In genomic region chr14:22929848-22930364, GRCh38 we compare ENCODE assay signal across 8 cellular contexts. TPM values are rescaled to one million over a fixed set of nuclear protein-coding genes. Genes with fewer than 3 reads are reported as not detected.
DNase-seq lines count a peak whose midpoint lies in the region; ATAC-seq and TF ChIP-seq lines count a peak whose summit lies in the region.

No MANE protein-coding gene starts in this region.

- dilution Hi-C loops in mammary epithelial cell (cut with HindIII; ENCODE audit: low sequenced_read_pairs) = no loop called here

- TF ChIP-seq CTCF in AG04450 (IDR thresholded peaks at IDR 0.05; ENCODE audit: low read depth, low read length) = no peak
- no peak for TF ChIP-seq CTCF in mammary epithelial cell (conservative IDR thresholded peaks at IDR 0.05 in 1 of 2, IDR thresholded peaks at IDR 0.05 in 1 of 2; ENCODE audit: extremely low read depth in 1 of 2, insufficient read depth in 1 of 2, low read depth in 1 of 2, low read length in 2 of 2)
- TF ChIP-seq CTCF in WTC11 (IDR thresholded peaks at IDR 0.05) = no peak

- H3K9me3 Mint-ChIP-seq in WTC11 = no peaks in the 10 kb centered on the region

- peak overlapping the region; percentile 48 for H3K9ac ChIP-seq in mammary epithelial cell (ENCODE audit: insufficient read depth, low read length)

- H3K27ac Mint-ChIP-seq in WTC11 = no peak overlapping the region

- POLR2A ChIA-PET in AG04450 (lab: Yijun Ruan, JAX) = interaction anchor here (0.7 to 2.0 kb wide), 14 partner anchors 9 to 165 kb away, joined by 3 to 12 read pairs (median 4); partner anchors contain the start of genes ACIN1, AJUBA, C14orf119 and RBM23
- POLR2A ChIA-PET in WTC11 (lab: Charles Lee) = interaction anchor here (0.5 to 2.3 kb wide), 15 partner anchors 11 to 377 kb away, joined by 3 to 18 read pairs (median 3); partner anchors contain the start of genes AJUBA, BCL2L2, CDH24 and HAUS4

- DNase-seq in AG04450 (ENCODE audit: low read depth, low spot score) = no peak
- DNase-seq in mammary epithelial cell = no peak
- DNase-seq in HK-2 (ENCODE audit: unreplicated experiment) = no peak
- DNase-seq in medulla oblongata (ENCODE audit: extremely low spot score) = no peak
- DNase-seq in stimulated activated CD4-positive, alpha-beta T cell treated with anti-CD3 and anti-CD28 coated beads, Interleukin-2, amount 100 ng/mL, for 48 hours = no peak
- no peak for DNase-seq in WTC11 (ENCODE audit: low spot score)

- peak overlapping the region; percentile 57 for H2AFZ ChIP-seq in mammary epithelial cell (ENCODE audit: low read depth, low read length)

- H3K4me3 ChIP-seq in AG04450 (ENCODE audit: low read depth, low read length) = peak overlapping the region; percentile 60
- peak overlapping the region; percentile 31 to 43 (median 35) for H3K4me3 ChIP-seq in mammary epithelial cell (replicated peaks in 1 of 3; ENCODE audit: insufficient read depth in 1 of 3, low read depth in 2 of 3, low read length in 3 of 3)
- peak overlapping the region; percentile 44 for H3K4me3 ChIP-seq in mesodermal cell (ENCODE audit: extremely low read depth, insufficient read depth, low read length, poor library complexity, severe bottlenecking)

- H3K4me2 ChIP-seq in mammary epithelial cell (ENCODE audit: insufficient read depth, low read depth, low read length) = peak overlapping the region; percentile 79

- WGBS in mammary epithelial cell (ENCODE audit: low coverage, missing lambda C conversion rate) = 2% methylated on average over 6 of the region's 6 CpGs
- 13 to 27% methylated on average over 1 to 2 of the region's 6 CpGs for WGBS in mesodermal cell (ENCODE audit: insufficient coverage in 2 of 2), 2 experiments

- H3K4me3 Mint-ChIP-seq in WTC11 = no peak overlapping the region

- H3K36me3 ChIP-seq in mammary epithelial cell (ENCODE audit: insufficient read depth, low read length) (no peaks in the 10 kb centered on the region), mesodermal cell (ENCODE audit: control insufficient read depth, insufficient read depth, low read length) (peaks cover 22% of the 10 kb centered on the region)

- no TSS peak for BruUV-seq in mammary epithelial cell (replicated peaks; lab: Mats Ljungman, UMichigan)

- CTCF ChIA-PET in AG04450 (lab: Charles Lee) (interaction anchor here (0.6 to 3.1 kb wide), 40 partner anchors 8 to 1669 kb away, joined by 3 to 36 read pairs (median 5); partner anchors contain the start of genes AJUBA, CDH24, DAD1 and HAUS4), mammary epithelial cell (lab: Charles Lee; ENCODE audit: low non-redundant PET) (interaction anchor here (0.7 to 1.6 kb wide), 5 partner anchors 42 to 357 kb away, joined by 3 to 6 read pairs (median 6); partner anchors contain the start of gene AJUBA), WTC11 (lab: Charles Lee) (interaction anchor here (0.6 to 3.4 kb wide), 44 partner anchors 8 to 547 kb away, joined by 3 to 43 read pairs (median 5); partner anchors contain the start of genes ACIN1, AJUBA, C14orf119 and CDH24)

- H3K36me3 Mint-ChIP-seq in WTC11 = peaks cover 20% of the 10 kb centered on the region

- intact Hi-C loops in mammary epithelial cell (cut with micrococcal nuclease) = loop anchor here (1.0 to 5.0 kb wide), 6 partner anchors 49 to 242 kb away; no protein-coding TSS in a partner anchor

- peak; percentile 2 for ATAC-seq in HG03064 (IDR thresholded peaks at IDR 0.05; ENCODE audit: low read depth, unreplicated experiment)
- no peak for ATAC-seq in WTC11

- H3K79me2 ChIP-seq in mammary epithelial cell (ENCODE audit: insufficient read depth, low read length) = peaks cover 32% of the 10 kb centered on the region

- H3K4me1 Mint-ChIP-seq in WTC11 = peaks cover 7% of the 10 kb centered on the region

- H3K27ac ChIP-seq in AG04450 (ENCODE audit: low read depth, low read length) = peak overlapping the region; percentile 71
- H3K27ac ChIP-seq in mammary epithelial cell (ENCODE audit: insufficient read depth, low read depth, low read length) = peak overlapping the region; percentile 41
- peak overlapping the region; percentile 69 for H3K27ac ChIP-seq in mesodermal cell (ENCODE audit: low read depth, low read length, severe bottlenecking)

- H3K27me3 ChIP-seq in AG04450 (ENCODE audit: control insufficient read depth, insufficient read depth, low read length) = no peaks in the 10 kb centered on the region
- H3K27me3 ChIP-seq in mammary epithelial cell (ENCODE audit: insufficient read depth, low read length) = no peaks in the 10 kb centered on the region

- in situ Hi-C loops in mammary epithelial cell (cut with MboI; ENCODE audit: low sequenced_read_pairs in 2 of 2) = no loop called here

- H3K4me1 ChIP-seq in mammary epithelial cell (ENCODE audit: insufficient read depth, low read length) (peaks cover 27% of the 10 kb centered on the region), mesodermal cell (ENCODE audit: control insufficient read depth, insufficient read depth, low read length, poor library complexity, severe bottlenecking) (peaks cover 3% of the 10 kb centered on the region)

- H3K9me3 ChIP-seq in AG04450 (ENCODE audit: control insufficient read depth, insufficient read depth, low read length) (no peaks in the 10 kb centered on the region; the same call in 1 of the 2 replicates), mammary epithelial cell (replicated peaks; ENCODE audit: insufficient read depth, low read length) (no peaks in the 10 kb centered on the region), mesodermal cell (ENCODE audit: control insufficient read depth, low read length) (no peaks in the 10 kb centered on the region)

- no peaks in the 10 kb centered on the region for H4K20me1 ChIP-seq in mammary epithelial cell (ENCODE audit: insufficient read depth, low read length)

- H3K27me3 Mint-ChIP-seq in WTC11 (ENCODE audit: low read depth) = no peaks in the 10 kb centered on the region

TF ChIP-seq in WTC11, 78 proteins besides CTCF, POLR2A, EP300 and RAD21 (continues in another document):
- no peak for TF ChIP-seq ZNF396 (CRISPR knock-in tag; IDR thresholded peaks at IDR 0.05; ENCODE audit: borderline replicate concordance)

RNA-seq across cellular contexts. Expression of gene PRMT5, which starts 0.7 kb away (rescaled TPM):
- polyA plus RNA-seq in AG04450 (2011; rRNA removed) = 125 and 133 TPM in 2 replicates
- 144 and 157 TPM in 2 replicates for polyA minus RNA-seq in AG04450 (2011; rRNA and poly(A)+ RNA removed)
- total RNA-seq in mammary epithelial cell = 100 to 1,000 TPM in 1 of 2 donors, 10 to 100 TPM in 1; 61.3 to 120 TPM
- polyA plus RNA-seq in mammary epithelial cell = 217 TPM
- 327 TPM for polyA minus RNA-seq in mammary epithelial cell
- 85.0 TPM for polyA plus RNA-seq in mesodermal cell (2013, experiment 1 of 2)
- 88.3 TPM for polyA plus RNA-seq in mesodermal cell (2013, experiment 2 of 2)
- 119 to 124 TPM (median 123 TPM) in 3 replicates for total RNA-seq in WTC11 (2021)

RNA-seq across cellular contexts. Expression of gene RBM23, which starts 11.0 kb away (rescaled TPM):
- polyA plus RNA-seq in AG04450 (2011; rRNA removed) = 46.2 and 47.2 TPM in 2 replicates
- polyA minus RNA-seq in AG04450 (2011; rRNA and poly(A)+ RNA removed) = 73.1 and 79.5 TPM in 2 replicates
- total RNA-seq in mammary epithelial cell = 10 to 100 TPM; 38.7 to 55.8 TPM
- polyA plus RNA-seq in mammary epithelial cell = 52.0 TPM
- 53.5 TPM for polyA minus RNA-seq in mammary epithelial cell
- 49.5 TPM for polyA plus RNA-seq in mesodermal cell (2013, experiment 1 of 2)
- polyA plus RNA-seq in mesodermal cell (2013, experiment 2 of 2) = 51.3 TPM
- total RNA-seq in WTC11 (2021) = 42.4 to 49.4 TPM (median 47.4 TPM) in 3 replicates

RNA-seq across cellular contexts. Expression of gene HAUS4, which starts 27.0 kb away (rescaled TPM):
- polyA plus RNA-seq in AG04450 (2011; rRNA removed) (22.7 and 25.4 TPM in 2 replicates), mammary epithelial cell (29.9 TPM)
- 11.1 and 18.0 TPM in 2 replicates for polyA minus RNA-seq in AG04450 (2011; rRNA and poly(A)+ RNA removed)
- total RNA-seq in mammary epithelial cell (10 to 100 TPM; 32.0 to 35.0 TPM), WTC11 (2021) (52.4 to 57.6 TPM (median 53.5 TPM) in 3 replicates)
- polyA minus RNA-seq in mammary epithelial cell = 33.4 TPM
- polyA plus RNA-seq in mesodermal cell (2013, experiment 1 of 2) = 51.5 TPM
- polyA plus RNA-seq in mesodermal cell (2013, experiment 2 of 2) = 49.6 TPM

RNA-seq across cellular contexts. Expression of gene REM2, which starts 46.9 kb away (rescaled TPM):
- 0.06 and 0.19 TPM in 2 replicates for polyA plus RNA-seq in AG04450 (2011; rRNA removed)
- 0.23 TPM in 1 of 2 replicates, not detected in the other for polyA minus RNA-seq in AG04450 (2011; rRNA and poly(A)+ RNA removed)
- total RNA-seq in mammary epithelial cell = under 1 TPM; 0.33 to 0.40 TPM
- 0.09 TPM for polyA plus RNA-seq in mammary epithelial cell
- not detected for polyA minus RNA-seq in mammary epithelial cell
- polyA plus RNA-seq in mesodermal cell (2013, experiment 1 of 2) = 1.9 TPM
- polyA plus RNA-seq in mesodermal cell (2013, experiment 2 of 2) = 1.5 TPM
- total RNA-seq in WTC11 (2021) = 1.1 to 1.5 TPM (median 1.5 TPM) in 3 replicates

RNA-seq across cellular contexts. Expression of gene AJUBA, which starts 52.4 kb away (rescaled TPM):
- polyA plus RNA-seq in AG04450 (2011; rRNA removed) (77.0 and 82.9 TPM in 2 replicates), mammary epithelial cell (88.5 TPM)
- 121 and 131 TPM in 2 replicates for polyA minus RNA-seq in AG04450 (2011; rRNA and poly(A)+ RNA removed)
- total RNA-seq in mammary epithelial cell (100 to 1,000 TPM; 234 to 275 TPM), WTC11 (2021) (28.8 to 35.8 TPM (median 33.8 TPM) in 3 replicates)
- polyA minus RNA-seq in mammary epithelial cell = 247 TPM
- polyA plus RNA-seq in mesodermal cell (2013, experiment 1 of 2) = 28.9 TPM
- polyA plus RNA-seq in mesodermal cell (2013, experiment 2 of 2) = 32.1 TPM
